1 cellular context compared by ENCODE assay signal in genomic region chr21:38958940-38959685, GRCh38.
A peak's percentile ranks its signal among the peaks of the same experiment; 100 is the strongest.
TF ChIP-seq lines count a peak whose summit lies in the region.

No MANE protein-coding gene starts in this region.

TF ChIP-seq in HepG2, 621 proteins besides CTCF, POLR2A, EP300 and RAD21 (continued from another document and continues in another):
- TF ChIP-seq ZNF263 (CRISPR knock-in tag; IDR thresholded peaks at IDR 0.05) (peak; percentile 49; the same call in 1 of the 2 replicates), BCLAF1 (IDR thresholded peaks at IDR 0.05) (no peak), LCORL (IDR thresholded peaks at IDR 0.05) (no peak), LCORL (CRISPR knock-in tag; IDR thresholded peaks at IDR 0.05) (peak; percentile 79), HDAC1 (CRISPR knock-in tag; IDR thresholded peaks at IDR 0.05) (0 out of 2 replicates have a peak, but pooled peaks have one; percentile 21), NFE2L2 (IDR thresholded peaks at IDR 0.05; ENCODE audit: low read length) (no peak), SAP130 (CRISPR knock-in tag; IDR thresholded peaks at IDR 0.05; ENCODE audit: low read depth) (0 out of 2 replicates have a peak, but pooled peaks have one; percentile 23), ZNF768 (CRISPR knock-in tag; IDR thresholded peaks at IDR 0.05) (no peak), ZNF605 (CRISPR knock-in tag; IDR thresholded peaks at IDR 0.05) (peak; percentile 54; the same call in 1 of the 2 replicates), ZNF331 (CRISPR knock-in tag; IDR thresholded peaks at IDR 0.05) (no peak), HNRNPLL (IDR thresholded peaks at IDR 0.05; ENCODE audit: low read depth, low read length, poor library complexity, severe bottlenecking) (no peak), FIP1L1 (IDR thresholded peaks at IDR 0.05; ENCODE audit: borderline replicate concordance, insufficient read depth, low read depth, low read length) (no peak), ZNF318 (CRISPR knock-in tag; IDR thresholded peaks at IDR 0.05) (no peak), REPIN1 (CRISPR knock-in tag; IDR thresholded peaks at IDR 0.05; ENCODE audit: borderline replicate concordance, low read depth) (0 out of 2 replicates have a peak, but pooled peaks have one; percentile 15), ZNF563 (CRISPR knock-in tag; IDR thresholded peaks at IDR 0.05) (no peak), SP140L (CRISPR knock-in tag; IDR thresholded peaks at IDR 0.05; ENCODE audit: borderline replicate concordance) (no peak), CREB3 (CRISPR knock-in tag; IDR thresholded peaks at IDR 0.05) (no peak), ZKSCAN5 (CRISPR knock-in tag; IDR thresholded peaks at IDR 0.05) (no peak), AHDC1 (CRISPR knock-in tag; IDR thresholded peaks at IDR 0.05; ENCODE audit: borderline replicate concordance) (peak; percentile 36; the same call in 1 of the 2 replicates), NR2F6 (IDR thresholded peaks at IDR 0.05) (0 out of 2 replicates have a peak, but pooled peaks have one; percentile 41), NR2F6 (CRISPR knock-in tag; IDR thresholded peaks at IDR 0.05) (no peak; the same call in 1 of the 2 replicates), ZNF687 (CRISPR knock-in tag; IDR thresholded peaks at IDR 0.05) (peak; percentile 57; the same call in 1 of the 2 replicates), RXRA (CRISPR knock-in tag; IDR thresholded peaks at IDR 0.05) (no peak), GTF2F1 (IDR thresholded peaks at IDR 0.05; ENCODE audit: low read length) (no peak), TBX2 (CRISPR knock-in tag; IDR thresholded peaks at IDR 0.05; ENCODE audit: borderline replicate concordance) (no peak), CHD4 (IDR thresholded peaks at IDR 0.05; ENCODE audit: borderline replicate concordance, low read length) (no peak), NBN (conservative IDR thresholded peaks at IDR 0.05) (no peak), ZNF556 (CRISPR knock-in tag; IDR thresholded peaks at IDR 0.05; ENCODE audit: borderline replicate concordance) (no peak), MED8 (CRISPR knock-in tag; IDR thresholded peaks at IDR 0.05; ENCODE audit: insufficient replicate concordance) (no peak), ZNF850 (CRISPR knock-in tag; conservative IDR thresholded peaks at IDR 0.05) (no peak), YY1 (IDR thresholded peaks at IDR 0.05; ENCODE audit: insufficient read depth, insufficient replicate concordance, low read depth, low read length) (no peak), SMARCE1 (IDR thresholded peaks at IDR 0.05; ENCODE audit: borderline replicate concordance) (no peak), SIX1 (CRISPR knock-in tag; IDR thresholded peaks at IDR 0.05; ENCODE audit: borderline replicate concordance) (no peak), GABPA (IDR thresholded peaks at IDR 0.05; ENCODE audit: low read depth, low read length) (no peak), GABPA (CRISPR knock-in tag; IDR thresholded peaks at IDR 0.05; ENCODE audit: low read depth) (0 out of 2 replicates have a peak, but pooled peaks have one; percentile 17), ZNF773 (CRISPR knock-in tag; IDR thresholded peaks at IDR 0.05; ENCODE audit: borderline replicate concordance) (no peak)
